22 cellular contexts compared by ENCODE assay signal in genomic region chr5:1396029-1396816, GRCh38. TPM values are rescaled to one million over a fixed set of nuclear protein-coding genes. Genes with fewer than 3 reads are reported as not detected.
DNase-seq lines count a peak whose midpoint lies in the region; ATAC-seq, FAIRE-seq and TF ChIP-seq lines count a peak whose summit lies in the region.
"Had no signal": no experiment of that assay in that cellular context is flagged by ENCODE, and none has a peak within 500 bp of the region (broad histone marks: within the 10 kb centered on the region; RNA-seq: fewer than 3 reads in every experiment).

No MANE protein-coding gene starts in this region.

- H3K27ac ChIP-seq in heart right ventricle (no peak overlapping the region), kidney (ENCODE audit: low read depth in 2 of 2, low read length in 2 of 2) (no peak overlapping the region), breast epithelium (no peak overlapping the region)
- H3K27ac ChIP-seq: BLaER1, RWPE1 had no signal

- H3K9me3 Mint-ChIP-seq in WTC11, result no peaks in the 10 kb centered on the region

- POLR2A ChIA-PET in WTC11 (lab: Charles Lee), result no interaction called here

- WGBS in heart right ventricle, 2 donors, result 57 to 58% methylated on average over 27 of the region's 27 CpGs

- FAIRE-seq in kidney (lab: Jason Lieb, UNC), result no peak
- FAIRE-seq: D721Med had no signal

- no peak overlapping the region for H3K27ac Mint-ChIP-seq in WTC11
- H3K27ac Mint-ChIP-seq: CD8-positive, alpha-beta T cell had no signal

- peak; percentile 55 for DNase-seq in Right ventricle myocardium inferior (ENCODE audit: missing footprints)
- no peak for DNase-seq in heart right ventricle
- no peak for DNase-seq in WTC11 (ENCODE audit: low spot score)
- DNase-seq in kidney, result peak; percentile 33
- peak; percentile 44 for DNase-seq in renal cortical epithelial cell (ENCODE audit: low read depth)
- DNase-seq in breast epithelium (ENCODE audit: low spot score in 2 of 2), result no peak
- DNase-seq: 8988T; CD8-positive, alpha-beta T cell; DMS79 treated with DMSO at 0.1 percent for 48 hours; HCEC 1CT; NCI-H1092; NCI-H146; NCI-H2081; NCI-H774 had no signal

- peaks cover 0 to 56% (median 28%) of the 10 kb centered on the region in 7 donors for H3K27me3 ChIP-seq in heart right ventricle
- H3K27me3 ChIP-seq in breast epithelium, result peaks cover 0 to 63% of the 10 kb centered on the region in 2 donors

- intact Hi-C loops in Right ventricle myocardium inferior (cut with DNase I) (no loop called here), heart right ventricle (cut with DNase I) (loop anchor here in 1 of 10 donors (5.0 kb wide), 1 partner anchor 149 kb away; no protein-coding TSS in a partner anchor), kidney (cut with DNase I) (no loop called here), breast epithelium (cut with DNase I; ENCODE audit: low total_unique reads) (no loop called here)

- ATAC-seq in Right ventricle myocardium inferior, result no peak
- no peak for ATAC-seq in heart right ventricle
- ATAC-seq in WTC11, result no peak
- no peak for ATAC-seq in HG03135 (IDR thresholded peaks at IDR 0.05; ENCODE audit: unreplicated experiment)
- no peak for ATAC-seq in GM19023 (IDR thresholded peaks at IDR 0.05; ENCODE audit: unreplicated experiment)
- ATAC-seq: CD8-positive, alpha-beta T cell had no signal

- H3K9me3 ChIP-seq in heart right ventricle, result peaks cover 0 to 19% (median 0%) of the 10 kb centered on the region in 11 donors
- H3K9me3 ChIP-seq in kidney (ENCODE audit: control insufficient read depth in 1 of 2, low read length in 2 of 2), result no peaks in the 10 kb centered on the region
- peaks cover 0 to 13% of the 10 kb centered on the region in 2 donors for H3K9me3 ChIP-seq in breast epithelium
- H3K9me3 ChIP-seq: BLaER1 had no signal

- H3K4me1 Mint-ChIP-seq in WTC11, result no peaks in the 10 kb centered on the region; the same call in 1 of the 2 replicates

- TF ChIP-seq POLR2A in breast epithelium (IDR thresholded peaks at IDR 0.05), result no peak

- H3K36me3 ChIP-seq in heart right ventricle (no peaks in the 10 kb centered on the region), kidney (ENCODE audit: control insufficient read depth in 1 of 2, insufficient read depth in 2 of 2, low read length in 2 of 2) (no peaks in the 10 kb centered on the region), breast epithelium (no peaks in the 10 kb centered on the region)
- H3K36me3 ChIP-seq: BLaER1 had no signal

- CTCF ChIA-PET in WTC11 (lab: Charles Lee), result interaction anchor here (1.9 to 2.5 kb wide), 2 partner anchors 16 to 249 kb away, joined by 6 to 10 read pairs; no protein-coding TSS in a partner anchor

- H3K4me3 ChIP-seq in heart right ventricle, result no peak overlapping the region
- no peak overlapping the region for H3K4me3 ChIP-seq in kidney (ENCODE audit: low read length in 2 of 2)
- no peak overlapping the region for H3K4me3 ChIP-seq in breast epithelium
- H3K4me3 ChIP-seq: BLaER1 had no signal

- no peak overlapping the region for H3K4me3 Mint-ChIP-seq in WTC11
- H3K4me3 Mint-ChIP-seq: CD8-positive, alpha-beta T cell had no signal

- no peak overlapping the region for H3K9ac ChIP-seq in kidney (ENCODE audit: low read length in 2 of 2)
- H3K9ac ChIP-seq: BLaER1 had no signal

- TF ChIP-seq CTCF in heart right ventricle (IDR thresholded peaks at IDR 0.05), result no peak
- TF ChIP-seq CTCF in WTC11 (IDR thresholded peaks at IDR 0.05), result no peak
- no peak for TF ChIP-seq CTCF in kidney (IDR thresholded peaks at IDR 0.05; ENCODE audit: borderline replicate concordance, extremely low read depth, insufficient read depth)
- no peak for TF ChIP-seq CTCF in breast epithelium (IDR thresholded peaks at IDR 0.05)

- no peaks in the 10 kb centered on the region; the same call in 1 of the 2 replicates for H3K27me3 Mint-ChIP-seq in WTC11 (ENCODE audit: low read depth)

- H3K4me1 ChIP-seq in heart right ventricle (no peaks in the 10 kb centered on the region), kidney (ENCODE audit: control insufficient read depth in 1 of 2, insufficient read depth in 1 of 2, low read depth in 1 of 2, low read length in 2 of 2) (no peaks in the 10 kb centered on the region), breast epithelium (no peaks in the 10 kb centered on the region)

- no peaks in the 10 kb centered on the region for H3K36me3 Mint-ChIP-seq in WTC11
- H3K36me3 Mint-ChIP-seq: CD8-positive, alpha-beta T cell had no signal

TF ChIP-seq in WTC11, 78 proteins besides CTCF, POLR2A, EP300 and RAD21:
- no peak for TF ChIP-seq GRHL2 (CRISPR knock-in tag; IDR thresholded peaks at IDR 0.05; ENCODE audit: insufficient replicate concordance, severe bottlenecking)
- TF ChIP-seq ZNF423 (CRISPR knock-in tag; IDR thresholded peaks at IDR 0.05), result 0 out of 2 replicates have a peak, but pooled peaks have one; percentile 13
- TF ChIP-seq CREB1 (CRISPR knock-in tag; IDR thresholded peaks at IDR 0.05), result no peak
- no peak for TF ChIP-seq IRF1 (CRISPR knock-in tag; IDR thresholded peaks at IDR 0.05)
- no peak for TF ChIP-seq ETV6 (CRISPR knock-in tag; IDR thresholded peaks at IDR 0.05)

RNA-seq across cellular contexts. Expression of gene SLC6A3, which starts 49.0 kb away (rescaled TPM):
- not detected for total RNA-seq in Right ventricle myocardium inferior
- total RNA-seq in heart right ventricle, result under 1 TPM in 2 of 10 donors, not detected in 8; 0.18 to 0.19 TPM
- polyA plus RNA-seq in heart right ventricle, result under 1 TPM in 1 of 2 donors, not detected in 1; 0.04 TPM
- total RNA-seq in WTC11 (2021), result 0.53 to 0.74 TPM (median 0.64 TPM) in 3 replicates
- 0.54 TPM for total RNA-seq in kidney
- polyA plus RNA-seq in kidney (ENCODE audit: insufficient read depth, low read depth, low replicate concordance), result 0.09 TPM
- not detected in 2 replicates for total RNA-seq in renal cortical epithelial cell
- under 1 TPM; under 0.01 to 0.32 (median 0.15) TPM for total RNA-seq in breast epithelium
- total RNA-seq: CD8-positive, alpha-beta T cell; G401; MCF 10A; NCI-H460 had no signal

RNA-seq across cellular contexts. Expression of gene CLPTM1L, which starts 51.3 kb away (rescaled TPM):
- total RNA-seq in Right ventricle myocardium inferior, result 33.3 TPM
- total RNA-seq in heart right ventricle, result 10 to 100 TPM; 27.5 to 43.9 (median 32.5) TPM
- polyA plus RNA-seq in heart right ventricle, result 10 to 100 TPM; 21.5 to 78.0 TPM
- 73.4 to 92.8 TPM (median 73.8 TPM) in 3 replicates for total RNA-seq in WTC11 (2021)
- 96.6 TPM for total RNA-seq in kidney
- 135 TPM for polyA plus RNA-seq in kidney (ENCODE audit: insufficient read depth, low read depth, low replicate concordance)
- 189 and 249 TPM in 2 replicates for total RNA-seq in renal cortical epithelial cell
- total RNA-seq in breast epithelium, result 100 to 1,000 TPM in 2 of 3 donors, 10 to 100 TPM in 1; 94.0 to 121 (median 107) TPM

Comparison
In these comparisons a context has a peak if more than half of its experiments do, and no peak if none do; other contexts are left out.
1. DNase-seq: peak in Right ventricle myocardium inferior (single experiment), kidney (single experiment) and renal cortical epithelial cell (single experiment); none in heart right ventricle (0 of 2), WTC11 (single experiment) and breast epithelium (0 of 2).